In the genomic region with DNA sequence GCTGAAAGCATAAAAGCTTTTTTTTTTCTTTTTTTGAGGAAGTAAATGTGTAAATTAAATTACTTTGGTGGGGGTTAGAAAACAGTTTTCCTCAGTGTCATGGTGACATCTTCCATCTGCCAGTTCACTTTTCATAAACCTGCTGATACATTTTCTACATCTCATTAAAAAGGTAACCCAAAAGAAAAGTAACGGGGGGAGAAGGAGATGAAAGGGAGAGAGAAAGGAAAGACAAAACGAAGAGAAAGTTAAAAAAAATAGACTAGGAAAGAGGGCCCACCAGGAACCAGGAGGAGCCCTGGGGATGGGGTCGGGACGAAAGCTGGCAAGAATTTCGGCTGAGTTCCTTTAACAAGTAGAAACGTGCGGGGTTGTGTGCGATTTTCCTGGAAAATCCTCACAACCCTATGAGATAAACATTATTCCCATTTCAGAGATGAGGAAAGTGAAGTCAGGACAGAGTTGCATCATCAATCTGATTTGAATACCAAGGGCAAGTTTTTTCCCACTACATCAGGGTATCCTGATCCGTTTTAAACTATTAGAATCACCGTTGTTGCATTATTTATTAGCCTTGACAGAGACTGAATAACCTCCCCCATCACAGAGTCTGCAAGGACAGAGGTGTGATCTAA, we compare ENCODE assay signal across 9 cellular contexts. TPM values are rescaled to one million over a fixed set of nuclear protein-coding genes. Genes with fewer than 3 reads are reported as not detected.
DNase-seq lines count a peak whose midpoint lies in the region; ATAC-seq, FAIRE-seq and TF ChIP-seq lines count a peak whose summit lies in the region.
"Had no signal": no experiment of that assay in that cellular context is flagged by ENCODE, and none has a peak within 500 bp of the region (broad histone marks: within the 10 kb centered on the region; RNA-seq: fewer than 3 reads in every experiment).

No MANE protein-coding gene starts in this region.

- peaks cover 28% of the 10 kb centered on the region for H3K27me3 Mint-ChIP-seq in activated CD4-positive, alpha-beta T cell treated with anti-CD3 and anti-CD28 coated beads, Interleukin-2, amount 10 ng/mL, durations not matched to agents 24 days and 14 days
- H3K27me3 Mint-ChIP-seq in brain: peaks cover 38% of the 10 kb centered on the region

- TF ChIP-seq EP300 in HepG2 (IDR thresholded peaks at IDR 0.05; ENCODE audit: low read depth in 2 of 2, low read length in 2 of 2) (no peak), HepG2 (CRISPR knock-in tag; IDR thresholded peaks at IDR 0.05; ENCODE audit: borderline replicate concordance) (no peak)

- peak overlapping the region; percentile 64 for H3K4me3 Mint-ChIP-seq in activated CD4-positive, alpha-beta T cell treated with anti-CD3 and anti-CD28 coated beads, Interleukin-2, amount 10 ng/mL, durations not matched to agents 24 days and 14 days
- peak overlapping the region; percentile 79 to 84 (median 82) for H3K4me3 Mint-ChIP-seq in brain

- peaks cover 5% of the 10 kb centered on the region for H3K4me1 Mint-ChIP-seq in activated CD4-positive, alpha-beta T cell treated with anti-CD3 and anti-CD28 coated beads, Interleukin-2, amount 10 ng/mL, durations not matched to agents 24 days and 14 days
- peaks cover 62% of the 10 kb centered on the region for H3K4me1 Mint-ChIP-seq in brain

- no peak overlapping the region for H2AFZ ChIP-seq in HepG2 (ENCODE audit: low read length)

- H3K36me3 ChIP-seq in HepG2 (replicated peaks in 1 of 2; ENCODE audit: control insufficient read depth in 1 of 2, insufficient read depth in 2 of 2, low read length in 2 of 2) (no peaks in the 10 kb centered on the region), stomach smooth muscle (ENCODE audit: control insufficient read depth in 2 of 2, insufficient read depth in 2 of 2, low read length in 2 of 2) (no peaks in the 10 kb centered on the region)

- no peaks in the 10 kb centered on the region for H4K20me1 ChIP-seq in HepG2 (ENCODE audit: insufficient read depth, low read length)

- no peaks in the 10 kb centered on the region for H3K9me3 ChIP-seq in HepG2 (ENCODE audit: low read length)
- H3K9me3 ChIP-seq in stomach smooth muscle (ENCODE audit: control insufficient read depth in 2 of 2, low read length in 2 of 2): no peaks in the 10 kb centered on the region

- TF ChIP-seq CTCF in brain (conservative IDR thresholded peaks at IDR 0.05) (no peak), HepG2 (CRISPR knock-in tag; IDR thresholded peaks at IDR 0.05) (no peak)

- no peaks in the 10 kb centered on the region for H3K36me3 Mint-ChIP-seq in activated CD4-positive, alpha-beta T cell treated with anti-CD3 and anti-CD28 coated beads, Interleukin-2, amount 10 ng/mL, durations not matched to agents 24 days and 14 days (ENCODE audit: low read depth)
- no peaks in the 10 kb centered on the region for H3K36me3 Mint-ChIP-seq in brain

- H3K4me1 ChIP-seq in HepG2 (ENCODE audit: insufficient read depth, low read length) (no peaks in the 10 kb centered on the region), stomach smooth muscle (ENCODE audit: control insufficient read depth, insufficient read depth, low read length) (peaks cover 16% of the 10 kb centered on the region)

- ATAC-seq in HepG2: no peak
- ATAC-seq: activated CD4-positive, CD25-positive, alpha-beta regulatory T cell treated with anti-CD3 and anti-CD28 coated beads, Interleukin-2, amount 50 U/mL, for 24 hours had no signal

- no peaks in the 10 kb centered on the region for H3K79me2 ChIP-seq in HepG2 (ENCODE audit: insufficient read depth, low read length)

- TF ChIP-seq POLR2A in HepG2 (IDR thresholded peaks at IDR 0.05; ENCODE audit: insufficient read depth in 1 of 2, low read depth in 2 of 2, low read length in 2 of 2): no peak

- H3K27ac Mint-ChIP-seq in activated CD4-positive, alpha-beta T cell treated with anti-CD3 and anti-CD28 coated beads, Interleukin-2, amount 10 ng/mL, durations not matched to agents 24 days and 14 days: no peak overlapping the region
- peak overlapping the region in 1 of 5 experiments; percentile 72 for H3K27ac Mint-ChIP-seq in brain

- FAIRE-seq in HepG2 (lab: Jason Lieb, UNC): no peak

- in situ Hi-C loops in HepG2 (cut with HindIII; ENCODE audit: extremely low pct_ligation_motif_present, low pct_unique_long_range_greater_than_20kb): no loop called here

- H3K9me3 Mint-ChIP-seq in activated CD4-positive, alpha-beta T cell treated with anti-CD3 and anti-CD28 coated beads, Interleukin-2, amount 10 ng/mL, durations not matched to agents 24 days and 14 days: no peaks in the 10 kb centered on the region
- H3K9me3 Mint-ChIP-seq in brain: peaks cover 0 to 3% (median 0%) of the 10 kb centered on the region in 5 experiments

- WGBS in HepG2 (ENCODE audit: low lambda C conversion rate): 24% methylated on average over 10 of the region's 10 CpGs

- BruUV-seq in HepG2 (replicated peaks; lab: Mats Ljungman, UMichigan): no TSS peak

- TF ChIP-seq RAD21 in HepG2 (CRISPR knock-in tag; IDR thresholded peaks at IDR 0.05): no peak

- H3K27me3 ChIP-seq in HepG2 (ENCODE audit: control insufficient read depth in 1 of 2, insufficient read depth in 2 of 2, low read length in 2 of 2) (peaks cover 0 to 31% of the 10 kb centered on the region in 2 experiments; a peak in 4 of 5 replicates), stomach smooth muscle (ENCODE audit: control insufficient read depth in 1 of 2, insufficient read depth in 2 of 2, low read length in 2 of 2) (no peaks in the 10 kb centered on the region)

- intact Hi-C loops in activated CD4-positive, alpha-beta T cell treated with anti-CD3 and anti-CD28 coated beads, Interleukin-2, amount 10 ng/mL, durations not matched to agents 24 days and 14 days (cut with micrococcal nuclease): no loop called here
- intact Hi-C loops in HepG2 (cut with micrococcal nuclease; ENCODE audit: unreplicated experiment): no loop called here

- CTCF ChIA-PET in HepG2 (lab: Yijun Ruan, JAX; ENCODE audit: low intra/inter-chr PET ratio, low total read pairs): no interaction called here

- H3K4me3 ChIP-seq in HepG2 (replicated peaks in 1 of 3; ENCODE audit: insufficient read depth in 1 of 3, low read depth in 2 of 3, low read length in 3 of 3) (peak overlapping the region in 2 of 3 experiments; percentile 3 to 58; a peak in 2 of 6 replicates), stomach smooth muscle (ENCODE audit: low read length in 2 of 2) (peak overlapping the region; percentile 64 to 81)

- POLR2A ChIA-PET in HepG2 (lab: Yijun Ruan, JAX): no interaction called here

- H3K9ac ChIP-seq in HepG2 (ENCODE audit: insufficient read depth, low read depth, low read length): no peak overlapping the region
- H3K9ac ChIP-seq in stomach smooth muscle (ENCODE audit: low read length in 2 of 2): peak overlapping the region; percentile 55 to 66

- no peak for DNase-seq in activated CD4-positive, alpha-beta T cell treated with anti-CD3 and anti-CD28 coated beads, Interleukin-2, amount 10 ng/mL, durations not matched to agents 24 days and 14 days
- DNase-seq in activated CD4-positive, alpha-beta T cell treated with anti-CD3 and anti-CD28 coated beads for 1 hour: no peak
- DNase-seq in HepG2 (ENCODE audit: low spot score) (no peak), GOT3 (lab: John Stamatoyannopoulos, UW) (no peak), GM19240 (ENCODE audit: insufficient read length, low spot score) (no peak), NCI-H2227 treated with DMSO at 0.1 percent for 48 hours (lab: John Stamatoyannopoulos, UW) (no peak)

- peak overlapping the region; percentile 54 for H3K4me2 ChIP-seq in HepG2 (ENCODE audit: low read depth, low read length)

- H3K27ac ChIP-seq in HepG2 (ENCODE audit: extremely low read length, insufficient read depth, low read length): no peak overlapping the region
- H3K27ac ChIP-seq in stomach smooth muscle (ENCODE audit: low read length): peak overlapping the region; percentile 33

TF ChIP-seq in HepG2, 621 proteins besides CTCF, POLR2A, EP300 and RAD21:
- TF ChIP-seq CEBPB (IDR thresholded peaks at IDR 0.05; ENCODE audit: borderline replicate concordance, low read depth, low read length) (0 out of 2 replicates have a peak, but pooled peaks have one; percentile 23), ATF7 (IDR thresholded peaks at IDR 0.05) (peak; percentile 52), ATF7 (CRISPR knock-in tag; IDR thresholded peaks at IDR 0.05) (no peak), ZNF720 (CRISPR knock-in tag; IDR thresholded peaks at IDR 0.05) (no peak), ZNF629 (CRISPR knock-in tag; conservative IDR thresholded peaks at IDR 0.05) (peak; percentile 27; the same call in 1 of the 2 replicates)

RNA-seq across cellular contexts. Expression of a gene that starts 53.4 kb away (rescaled TPM):
- total RNA-seq in activated CD4-positive, alpha-beta T cell treated with anti-CD3 and anti-CD28 coated beads, Interleukin-2, amount 10 ng/mL, durations not matched to agents 24 days and 14 days: not detected in 2 replicates
- polyA plus RNA-seq in brain (ENCODE audit: insufficient read depth, low read depth, low replicate concordance) (33.9 TPM), HepG2 (2011; rRNA removed) (0.47 and 0.53 TPM in 2 replicates)
- total RNA-seq in HepG2 (2016; rRNA removed; fragmentation: Illumina TruSeq; extraction: Trizol): 0.49 and 0.67 TPM in 2 replicates
- total RNA-seq in HepG2 (2016; cell fraction: cytosol; rRNA removed; fragmentation: Illumina TruSeq; extraction: Trizol; ENCODE audit: low read depth): 0.35 TPM in 1 of 2 replicates, not detected in the other
- total RNA-seq in HepG2 (2016; cell fraction: insoluble cytoplasmic fraction; rRNA removed; fragmentation: Illumina TruSeq; extraction: Trizol): 0.30 and 0.31 TPM in 2 replicates
- 0.25 and 0.45 TPM in 2 replicates for total RNA-seq in HepG2 (2016; cell fraction: membrane; rRNA removed; fragmentation: Illumina TruSeq; extraction: Trizol)
- 0.38 TPM in 1 of 2 replicates, not detected in the other for total RNA-seq in HepG2 (2016; cell fraction: nucleus; rRNA removed; fragmentation: Illumina TruSeq; extraction: Trizol)
- 0.40 and 0.47 TPM in 2 replicates for polyA plus RNA-seq in HepG2 (2011; cell fraction: cytosol; rRNA removed)
- polyA plus RNA-seq in HepG2 (2011; cell fraction: nucleus; rRNA removed): 0.21 TPM in 1 of 2 replicates, not detected in the other
- polyA plus RNA-seq in HepG2 (2012): 0.15 and 0.44 TPM in 2 replicates
- polyA plus RNA-seq in HepG2 (2016; cell fraction: cytosol; fragmentation: Illumina TruSeq; extraction: Trizol; ENCODE audit: low read depth): 0.35 and 0.50 TPM in 2 replicates
- 0.70 and 1.2 TPM in 2 replicates for polyA plus RNA-seq in HepG2 (2016; cell fraction: insoluble cytoplasmic fraction; fragmentation: Illumina TruSeq; extraction: Trizol; ENCODE audit: low read depth)
- 0.61 and 0.80 TPM in 2 replicates for polyA plus RNA-seq in HepG2 (2016; cell fraction: membrane; fragmentation: Illumina TruSeq; extraction: Trizol; ENCODE audit: low read depth)
- 0.41 TPM in 1 of 2 replicates, not detected in the other for polyA plus RNA-seq in HepG2 (2016; cell fraction: nucleus; fragmentation: Illumina TruSeq; extraction: Trizol; ENCODE audit: insufficient read depth, low read depth)
- polyA minus RNA-seq in HepG2 (2011; rRNA and poly(A)+ RNA removed; ENCODE audit: low replicate concordance): 0.88 and 7.0 TPM in 2 replicates
- polyA minus RNA-seq in HepG2 (2011; cell fraction: cytosol; rRNA and poly(A)+ RNA removed): not detected in 2 replicates
- polyA minus RNA-seq in HepG2 (2011; cell fraction: nucleus; rRNA and poly(A)+ RNA removed): 0.25 TPM in 1 of 2 replicates, not detected in the other
